In the genomic region with DNA sequence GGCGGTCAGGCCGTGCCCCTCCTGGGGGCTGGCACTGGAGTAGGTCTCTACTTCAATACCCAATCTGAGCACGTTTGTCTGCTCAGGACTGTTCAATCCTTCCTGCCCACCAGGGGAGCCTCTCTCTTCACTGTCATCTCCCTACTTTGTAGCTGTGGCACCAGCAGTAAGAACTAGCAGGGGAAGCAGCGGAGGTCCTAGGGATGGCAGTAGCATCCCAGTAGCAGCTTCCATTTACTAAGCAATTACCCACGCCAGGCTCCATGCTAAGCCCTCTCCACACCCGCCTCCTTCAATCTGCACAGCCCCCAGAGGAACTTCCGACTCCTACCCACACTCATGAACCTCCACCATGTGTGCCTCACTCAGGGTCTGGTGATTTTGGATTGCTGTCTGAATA, we compare ENCODE assay signal across 32 cellular contexts. TPM values are rescaled to one million over a fixed set of nuclear protein-coding genes. Genes with fewer than 3 reads are reported as not detected.
"Had no signal": no experiment of that assay in that cellular context is flagged by ENCODE, and none has a peak within 500 bp of the region (broad histone marks: within the 10 kb centered on the region; RNA-seq: fewer than 3 reads in every experiment).

No MANE protein-coding gene starts in this region.

- DNase-seq: activated CD4-positive, alpha-beta memory T cell treated with anti-CD3 and anti-CD28 coated beads for 36 hours; activated CD4-positive, alpha-beta T cell treated with anti-CD3 and anti-CD28 coated beads for 36 hours; activated CD4-positive, alpha-beta T cell treated with anti-CD3 and anti-CD28 coated beads, Interleukin-2, amount 10 ng/mL, durations not matched to agents 24 days and 14 days; activated CD4-positive, CD25-positive, alpha-beta regulatory T cell; activated CD4-positive, CD25-positive, alpha-beta regulatory T cell treated with anti-CD3 and anti-CD28 coated beads, Interleukin-2, amount 50 U/mL, for 72 hours; activated CD8-positive, alpha-beta memory T cell treated with anti-CD3 and anti-CD28 coated beads, Interleukin-2, amount 50 U/mL, for 48 hours; activated effector memory CD4-positive, alpha-beta T cell treated with Interleukin-2 at 50 U/mL for 16 hours; activated gamma-delta T cell treated with Interleukin-2 at 50 U/mL for 16 hours; activated naive CD4-positive, alpha-beta T cell treated with anti-CD3 and anti-CD28 coated beads, Interleukin-2, amount 50 U/mL, for 16 hours; activated naive CD4-positive, alpha-beta T cell treated with Interleukin-2 at 50 U/mL for 16 hours; activated T-cell treated with anti-CD3 and anti-CD28 coated beads for 4 hours; activated T-cell treated with anti-CD3 and anti-CD28 coated beads, Interleukin-2, amount 50 U/mL, for 24 hours; amniotic stem cell; anterior cingulate cortex; brain microvascular endothelial cell; dorsolateral prefrontal cortex; effector CD4-positive, alpha-beta T cell; effector memory CD8-positive, alpha-beta T cell; erythroblast; foreskin keratinocyte; gastrocnemius medialis; T-helper 2 cell had no signal

- H3K4me3 Mint-ChIP-seq: activated CD4-positive, alpha-beta memory T cell treated with anti-CD3 and anti-CD28 coated beads for 36 hours; activated CD4-positive, alpha-beta T cell treated with anti-CD3 and anti-CD28 coated beads for 36 hours; activated CD4-positive, alpha-beta T cell treated with anti-CD3 and anti-CD28 coated beads, Interleukin-2, amount 10 ng/mL, durations not matched to agents 24 days and 14 days; activated naive CD8-positive, alpha-beta T cell; activated T-cell treated with anti-CD3 and anti-CD28 coated beads, Interleukin-2, amount 50 U/mL, for 24 hours; activated T-helper 17 cell treated with anti-CD3 and anti-CD28 coated beads, Interleukin-2, amount 50 U/mL, for 72 hours; central memory CD8-positive, alpha-beta T cell; dendritic cell treated with granulocyte-macrophage colony-stimulating factor and Interleukin-4, amounts not matched to agents 40 ng/mL and 50 ng/mL, for 4 days; effector memory CD8-positive, alpha-beta T cell had no signal

- H3K9me3 Mint-ChIP-seq: activated CD4-positive, alpha-beta memory T cell treated with anti-CD3 and anti-CD28 coated beads for 36 hours; activated CD4-positive, alpha-beta T cell treated with anti-CD3 and anti-CD28 coated beads, Interleukin-2, amount 10 ng/mL, durations not matched to agents 24 days and 14 days; activated T-cell treated with anti-CD3 and anti-CD28 coated beads, Interleukin-2, amount 50 U/mL, for 24 hours; activated T-helper 17 cell treated with anti-CD3 and anti-CD28 coated beads, Interleukin-2, amount 50 U/mL, for 72 hours; central memory CD8-positive, alpha-beta T cell; dendritic cell treated with granulocyte-macrophage colony-stimulating factor and Interleukin-4, amounts not matched to agents 40 ng/mL and 50 ng/mL, for 4 days; effector memory CD8-positive, alpha-beta T cell had no signal

- H3K4me1 ChIP-seq: esophagus muscularis mucosa, foreskin keratinocyte, gastrocnemius medialis had no signal

- H3K27me3 ChIP-seq: brain microvascular endothelial cell, gastrocnemius medialis had no signal

- H3K4me3 ChIP-seq: coronary artery, dorsolateral prefrontal cortex, esophagus muscularis mucosa, gastrocnemius medialis had no signal

- H3K9me3 ChIP-seq: esophagus muscularis mucosa, gastrocnemius medialis had no signal

- H3K27ac ChIP-seq: brain microvascular endothelial cell, coronary artery, esophagus muscularis mucosa, foreskin keratinocyte, gastrocnemius medialis had no signal

- H3K36me3 Mint-ChIP-seq: activated CD4-positive, alpha-beta memory T cell treated with anti-CD3 and anti-CD28 coated beads for 36 hours; activated naive CD8-positive, alpha-beta T cell had no signal

- ATAC-seq: activated CD4-positive, alpha-beta T cell treated with anti-CD3 and anti-CD28 coated beads for 36 hours; activated T-helper 17 cell treated with anti-CD3 and anti-CD28 coated beads, Interleukin-2, amount 50 U/mL, for 72 hours; effector memory CD8-positive, alpha-beta T cell; foreskin keratinocyte; gastrocnemius medialis had no signal

- H3K27ac Mint-ChIP-seq: activated CD4-positive, alpha-beta memory T cell treated with anti-CD3 and anti-CD28 coated beads for 36 hours; activated CD4-positive, alpha-beta T cell treated with anti-CD3 and anti-CD28 coated beads for 36 hours; activated CD4-positive, alpha-beta T cell treated with anti-CD3 and anti-CD28 coated beads, Interleukin-2, amount 10 ng/mL, durations not matched to agents 24 days and 14 days; activated naive CD8-positive, alpha-beta T cell; activated T-cell treated with anti-CD3 and anti-CD28 coated beads, Interleukin-2, amount 50 U/mL, for 24 hours; activated T-helper 17 cell treated with anti-CD3 and anti-CD28 coated beads, Interleukin-2, amount 50 U/mL, for 72 hours; dendritic cell treated with granulocyte-macrophage colony-stimulating factor and Interleukin-4, amounts not matched to agents 40 ng/mL and 50 ng/mL, for 4 days; effector memory CD8-positive, alpha-beta T cell had no signal

- H3K36me3 ChIP-seq: brain microvascular endothelial cell, esophagus muscularis mucosa, gastrocnemius medialis had no signal

- H3K4me1 Mint-ChIP-seq: activated CD4-positive, alpha-beta T cell treated with anti-CD3 and anti-CD28 coated beads for 36 hours; activated CD4-positive, alpha-beta T cell treated with anti-CD3 and anti-CD28 coated beads, Interleukin-2, amount 10 ng/mL, durations not matched to agents 24 days and 14 days; activated T-helper 17 cell treated with anti-CD3 and anti-CD28 coated beads, Interleukin-2, amount 50 U/mL, for 72 hours; central memory CD8-positive, alpha-beta T cell had no signal

- FAIRE-seq: astrocyte, bronchial epithelial cell had no signal

RNA-seq across cellular contexts. Expression of gene FSTL4, which starts 31.7 kb away (rescaled TPM):
- total RNA-seq: activated CD4-positive, alpha-beta T cell treated with anti-CD3 and anti-CD28 coated beads for 36 hours; astrocyte; bronchial epithelial cell; cardiac septum; T-helper 1 cell treated with Interleukin-12 subunit alpha and Interleukin-12 subunit beta and Interleukin-4 antibody, amounts not matched to agents 30 ng/mL and 1 ng/mL, for 36 hours had no signal
